In genomic region chr2:101515512-101515911, GRCh38 we compare ENCODE assay signal across 1 cellular context.
TF ChIP-seq lines count a peak whose summit lies in the region.

No MANE protein-coding gene starts in this region.

TF ChIP-seq in GM23338, 12 proteins besides CTCF, POLR2A, EP300 and RAD21 (continued from another document):
- TF ChIP-seq ZNF462 (CRISPR knock-in tag; IDR thresholded peaks at IDR 0.05), result no peak
- TF ChIP-seq ZNF114 (CRISPR knock-in tag; IDR thresholded peaks at IDR 0.05), result no peak
- TF ChIP-seq REST (IDR thresholded peaks at IDR 0.05; ENCODE audit: unreplicated experiment), result no peak
